12 cellular contexts compared by ENCODE assay signal in genomic region chr2:162839419-162839818, GRCh38. TPM values are rescaled to one million over a fixed set of nuclear protein-coding genes. Genes with fewer than 3 reads are reported as not detected.
A peak's percentile ranks its signal among the peaks of the same experiment; 100 is the strongest.
DNase-seq lines count a peak whose midpoint lies in the region; ATAC-seq and TF ChIP-seq lines count a peak whose summit lies in the region.
"Had no signal": no experiment of that assay in that cellular context is flagged by ENCODE, and none has a peak within 500 bp of the region (broad histone marks: within the 10 kb centered on the region; RNA-seq: fewer than 3 reads in every experiment).

No MANE protein-coding gene starts in this region.

- peak overlapping the region; percentile 63 for H2AFZ ChIP-seq in parathyroid adenoma

- H3K36me3 Mint-ChIP-seq in chondrocyte (ENCODE audit: low read depth) = peaks cover 2% of the 10 kb centered on the region

- ATAC-seq in GM21526 (IDR thresholded peaks at IDR 0.05; ENCODE audit: low FRiP score, unreplicated experiment) (no peak), GM21360 (IDR thresholded peaks at IDR 0.05; ENCODE audit: unreplicated experiment) (no peak), GM18870 (IDR thresholded peaks at IDR 0.05; ENCODE audit: unreplicated experiment) (no peak)

- in situ Hi-C loops in GM13976 (cut with MboI; ENCODE audit: low sequenced_read_pairs, unreplicated experiment) = no loop called here

- H3K9me3 Mint-ChIP-seq in chondrocyte (ENCODE audit: low read depth) = peaks cover 3% of the 10 kb centered on the region

- H3K4me3 ChIP-seq in parathyroid adenoma (ENCODE audit: low read depth, low read length) = no peak overlapping the region

- H3K9me3 ChIP-seq in parathyroid adenoma (ENCODE audit: control insufficient read depth, low read length) = no peaks in the 10 kb centered on the region

- DNase-seq in GM13976 (ENCODE audit: low spot score) (peak; percentile 7), NCI-H2227 treated with DMSO at 0.1 percent for 48 hours (lab: John Stamatoyannopoulos, UW) (peak; percentile 41), chondrocyte (ENCODE audit: low spot score) (peak; percentile 48)
- DNase-seq in central memory CD4-positive, alpha-beta T cell = no peak
- DNase-seq: MV-4-11, spleen had no signal

- H3K4me1 Mint-ChIP-seq in chondrocyte (ENCODE audit: low read depth) = peaks cover 15% of the 10 kb centered on the region

- TF ChIP-seq CTCF in GM13976 (IDR thresholded peaks at IDR 0.05; ENCODE audit: borderline replicate concordance, control extremely low read depth, extremely low read depth, insufficient read depth, missing control alignments) = no peak
- no peak for TF ChIP-seq CTCF in chondrocyte (IDR thresholded peaks at IDR 0.05)
- no peak for TF ChIP-seq CTCF in parathyroid adenoma (IDR thresholded peaks at IDR 0.05)

- H3K4me3 Mint-ChIP-seq in chondrocyte (ENCODE audit: unreplicated experiment) = peak overlapping the region; percentile 49
- H3K4me3 Mint-ChIP-seq: stimulated activated naive CD8-positive, alpha-beta T cell treated with anti-CD3 and anti-CD28 coated beads, Interleukin-15, Interleukin-2, amounts not matched to agents 100 ng/mL and 50 ng/mL, for 24 hours had no signal

- no peaks in the 10 kb centered on the region for H3K4me1 ChIP-seq in parathyroid adenoma

- peaks cover 46% of the 10 kb centered on the region for H3K27me3 Mint-ChIP-seq in chondrocyte (ENCODE audit: low read depth)

- no peak overlapping the region for H3K27ac Mint-ChIP-seq in chondrocyte (ENCODE audit: unreplicated experiment)
- H3K27ac Mint-ChIP-seq: stimulated activated naive CD8-positive, alpha-beta T cell treated with anti-CD3 and anti-CD28 coated beads, Interleukin-15, Interleukin-2, amounts not matched to agents 100 ng/mL and 50 ng/mL, for 24 hours had no signal

- no peaks in the 10 kb centered on the region for H3K27me3 ChIP-seq in parathyroid adenoma (ENCODE audit: control insufficient read depth, insufficient read depth, low read length)

- no peak overlapping the region for H3K27ac ChIP-seq in parathyroid adenoma
- H3K27ac ChIP-seq: spleen had no signal

- no peak overlapping the region for H3K9ac ChIP-seq in parathyroid adenoma

- peak overlapping the region; percentile 23 for H3K4me2 ChIP-seq in parathyroid adenoma (ENCODE audit: low read length)

- H3K36me3 ChIP-seq in parathyroid adenoma (ENCODE audit: control insufficient read depth, insufficient read depth, low read length) = no peaks in the 10 kb centered on the region
- H3K36me3 ChIP-seq: spleen had no signal

- no peaks in the 10 kb centered on the region for H3K79me2 ChIP-seq in parathyroid adenoma

RNA-seq across cellular contexts. Expression of gene KCNH7, which starts 0.9 kb away (rescaled TPM):
- not detected in 3 replicates for total RNA-seq in chondrocyte
- total RNA-seq: spleen; T-helper 2 cell treated with Interferon-gamma antibody and Interleukin-4, amounts not matched to agents 100 ng/mL and 5 ng/mL, for 36 hours had no signal
